Comparison of ENCODE assay signal across 2 cellular contexts in genomic region chr3:40642812-40643211, GRCh38.
TF ChIP-seq lines count a peak whose summit lies in the region.

No MANE protein-coding gene starts in this region.

TF ChIP-seq in GM23338, 12 proteins besides CTCF, POLR2A, EP300 and RAD21:
- TF ChIP-seq STAT1 (IDR thresholded peaks at IDR 0.05; ENCODE audit: unreplicated experiment) (no peak), NANOG (IDR thresholded peaks at IDR 0.05; ENCODE audit: borderline replicate concordance) (no peak), EZH2phosphoT487 (IDR thresholded peaks at IDR 0.05; ENCODE audit: unreplicated experiment) (no peak), ZNF114 (CRISPR knock-in tag; IDR thresholded peaks at IDR 0.05) (no peak), EZH2 (IDR thresholded peaks at IDR 0.05; ENCODE audit: low read depth, unreplicated experiment) (no peak), CREB1 (CRISPR knock-in tag; IDR thresholded peaks at IDR 0.05; ENCODE audit: low read depth) (no peak), POLR2AphosphoS5 (IDR thresholded peaks at IDR 0.05; ENCODE audit: low read depth) (no peak), ZNF462 (CRISPR knock-in tag; IDR thresholded peaks at IDR 0.05) (no peak), REST (IDR thresholded peaks at IDR 0.05; ENCODE audit: unreplicated experiment) (no peak), ZNF331 (CRISPR knock-in tag; IDR thresholded peaks at IDR 0.05; ENCODE audit: low read depth) (no peak), ETS1 (IDR thresholded peaks at IDR 0.05) (no peak), JUNB (IDR thresholded peaks at IDR 0.05; ENCODE audit: unreplicated experiment) (no peak)

TF ChIP-seq in K562, 482 proteins besides CTCF, POLR2A, EP300 and RAD21:
- TF ChIP-seq E2F1 (CRISPR knock-in tag; IDR thresholded peaks at IDR 0.05) = no peak
- TF ChIP-seq MEF2A (IDR thresholded peaks at IDR 0.05; ENCODE audit: control insufficient read depth, low read depth, low read length) = no peak
- TF ChIP-seq THAP7 (CRISPR knock-in tag; IDR thresholded peaks at IDR 0.05) = no peak
- TF ChIP-seq KLF16 (IDR thresholded peaks at IDR 0.05) = no peak
- no peak for TF ChIP-seq PRPF4 (IDR thresholded peaks at IDR 0.05; ENCODE audit: insufficient read depth, low read depth, low read length, poor library complexity, severe bottlenecking)
- no peak for TF ChIP-seq ZBTB8A (IDR thresholded peaks at IDR 0.05; ENCODE audit: partially characterized antibody)
- no peak for TF ChIP-seq GMEB1 (CRISPR knock-in tag; IDR thresholded peaks at IDR 0.05)
- TF ChIP-seq STAG1 (CRISPR knock-in tag; IDR thresholded peaks at IDR 0.05; ENCODE audit: borderline replicate concordance) = no peak
- TF ChIP-seq NCOR1 (IDR thresholded peaks at IDR 0.05) = no peak
- no peak for TF ChIP-seq ZNF77 (CRISPR knock-in tag; IDR thresholded peaks at IDR 0.05)
- no peak for TF ChIP-seq JUND (IDR thresholded peaks at IDR 0.05; ENCODE audit: borderline replicate concordance, low read depth, low read length)
- no peak for TF ChIP-seq JUND (tag; IDR thresholded peaks at IDR 0.05; ENCODE audit: borderline replicate concordance, low read depth, low read length)
- no peak for TF ChIP-seq ILK (tag; IDR thresholded peaks at IDR 0.05; ENCODE audit: borderline replicate concordance, low read depth)
- no peak for TF ChIP-seq ZNF551 (CRISPR knock-in tag; IDR thresholded peaks at IDR 0.05)
- no peak for TF ChIP-seq CBFA2T2 (conservative IDR thresholded peaks at IDR 0.05)
TF ChIP-seq in K562: peak in this region for 0.
